ENCODE assay signal across 9 cellular contexts in genomic region chr10:28248092-28248491, GRCh38. TPM values are rescaled to one million over a fixed set of nuclear protein-coding genes. Genes with fewer than 3 reads are reported as not detected.
A peak's percentile ranks its signal among the peaks of the same experiment; 100 is the strongest.
DNase-seq lines count a peak whose midpoint lies in the region; ATAC-seq and TF ChIP-seq lines count a peak whose summit lies in the region.
"Had no signal": no experiment of that assay in that cellular context is flagged by ENCODE, and none has a peak within 500 bp of the region (broad histone marks: within the 10 kb centered on the region; RNA-seq: fewer than 3 reads in every experiment).

No MANE protein-coding gene starts in this region.

- H3K36me3 ChIP-seq in breast epithelium (no peaks in the 10 kb centered on the region), thoracic aorta (no peaks in the 10 kb centered on the region)

- H3K4me3 ChIP-seq in breast epithelium (no peak overlapping the region), thoracic aorta (peak overlapping the region; percentile 15)

- BruUV-seq in MCF 10A (replicated peaks; lab: Mats Ljungman, UMichigan) = no TSS peak

- no peaks in the 10 kb centered on the region for H3K27me3 Mint-ChIP-seq in MCF 10A (ENCODE audit: insufficient read depth, unreplicated experiment)

- DNase-seq in MCF 10A (ENCODE audit: unreplicated experiment) (peak; percentile 36), breast epithelium (ENCODE audit: low spot score in 2 of 2) (no peak), UCSD-AML1 (lab: John Stamatoyannopoulos, UW; ENCODE audit: unreplicated experiment) (peak; percentile 65), foreskin keratinocyte (peak; percentile 75 to 89), thoracic aorta (ENCODE audit: low spot score) (no peak), T-helper 9 cell (no peak), GM10266 (ENCODE audit: extremely low spot score) (no peak)
- DNase-seq in stimulated activated CD4-positive, alpha-beta T cell treated with anti-CD3 and anti-CD28 coated beads, Interleukin-2, amount 100 ng/mL, for 48 hours = no peak
- DNase-seq: amniotic stem cell had no signal

- peak; percentile 98 for ATAC-seq in foreskin keratinocyte
- no peak for ATAC-seq in thoracic aorta (ENCODE audit: insufficient number of reproducible peaks, low FRiP score, low read depth)

- H3K4me1 ChIP-seq in breast epithelium (no peaks in the 10 kb centered on the region), foreskin keratinocyte (peaks cover 13% of the 10 kb centered on the region), thoracic aorta (ENCODE audit: control insufficient read depth in 1 of 2, low read depth in 2 of 2) (peaks cover 23 to 49% of the 10 kb centered on the region in 2 donors)

- POLR2A ChIA-PET in MCF 10A (lab: Yijun Ruan, JAX) = interaction anchor here (0.6 to 2.5 kb wide), 3 partner anchors 132 to 148 kb away, joined by 3 to 6 read pairs (median 5); no protein-coding TSS in a partner anchor

- CTCF ChIA-PET in MCF 10A (lab: Yijun Ruan, JAX) = interaction anchor here (1.2 to 10.6 kb wide), 3 partner anchors 133 to 145 kb away, joined by 5 to 154 read pairs (median 27); no protein-coding TSS in a partner anchor

- peak overlapping the region; percentile 67 for H3K27ac Mint-ChIP-seq in MCF 10A (ENCODE audit: low read depth, unreplicated experiment)

- H3K9me3 Mint-ChIP-seq in MCF 10A (ENCODE audit: unreplicated experiment) = no peaks in the 10 kb centered on the region

- no peak overlapping the region for H3K4me3 Mint-ChIP-seq in MCF 10A (ENCODE audit: unreplicated experiment)

- H3K4me1 Mint-ChIP-seq in MCF 10A (ENCODE audit: insufficient read depth, unreplicated experiment) = peaks cover 11% of the 10 kb centered on the region

- H3K27me3 ChIP-seq in breast epithelium (no peaks in the 10 kb centered on the region), foreskin keratinocyte (no peaks in the 10 kb centered on the region), thoracic aorta (replicated peaks; ENCODE audit: insufficient read depth) (no peaks in the 10 kb centered on the region)

- H3K9me3 ChIP-seq in breast epithelium (no peaks in the 10 kb centered on the region), thoracic aorta (no peaks in the 10 kb centered on the region)

- TF ChIP-seq POLR2A in breast epithelium (IDR thresholded peaks at IDR 0.05) = no peak

- H3K27ac ChIP-seq in breast epithelium (no peak overlapping the region), foreskin keratinocyte (peak overlapping the region; percentile 76), thoracic aorta (peak overlapping the region; percentile 39 to 63)

- TF ChIP-seq CTCF in MCF 10A (IDR thresholded peaks at IDR 0.05; ENCODE audit: unreplicated experiment) = no peak
- no peak for TF ChIP-seq CTCF in breast epithelium (IDR thresholded peaks at IDR 0.05)
- TF ChIP-seq CTCF in foreskin keratinocyte (conservative IDR thresholded peaks at IDR 0.05) = no peak
- no peak for TF ChIP-seq CTCF in thoracic aorta (IDR thresholded peaks at IDR 0.05)
- TF ChIP-seq CTCF in GM10266 (IDR thresholded peaks at IDR 0.05; ENCODE audit: control insufficient read depth, insufficient read depth, low read depth, missing control alignments) = no peak

- intact Hi-C loops in MCF 10A (cut with micrococcal nuclease) = no loop called here
- intact Hi-C loops in breast epithelium (cut with DNase I; ENCODE audit: low total_unique reads) = no loop called here

- H3K36me3 Mint-ChIP-seq in MCF 10A (ENCODE audit: insufficient read depth, unreplicated experiment) = no peaks in the 10 kb centered on the region

RNA-seq across cellular contexts. Expression of gene MPP7, which starts 54.8 kb away (rescaled TPM):
- 4.1 and 5.4 TPM in 2 replicates for total RNA-seq in MCF 10A (2022)
- total RNA-seq in breast epithelium = 10 to 100 TPM in 2 of 3 donors, 1 to 10 TPM in 1; 2.9 to 20.3 (median 18.0) TPM
- 5.1 and 5.3 TPM in 2 replicates for total RNA-seq in foreskin keratinocyte
- 1.1 and 1.3 TPM in 2 replicates for polyA plus RNA-seq in foreskin keratinocyte
- total RNA-seq in thoracic aorta = 10 to 100 TPM; 28.2 to 48.5 TPM

Comparison
In these comparisons a context has a peak if more than half of its experiments do, and no peak if none do; other contexts are left out.
1. DNase-seq: peak in MCF 10A (single experiment), UCSD-AML1 (single experiment) and foreskin keratinocyte (2 of 2); none in breast epithelium (0 of 2), thoracic aorta (single experiment), stimulated activated CD4-positive, alpha-beta T cell treated with anti-CD3 and anti-CD28 coated beads, Interleukin-2, amount 100 ng/mL, for 48 hours (0 of 2), T-helper 9 cell (single experiment) and GM10266 (single experiment).
2. H3K27ac ChIP-seq: peak in foreskin keratinocyte (single experiment) and thoracic aorta (2 of 2); none in breast epithelium (0 of 2).